ENCODE assay signal across 8 cellular contexts in the genomic region with DNA sequence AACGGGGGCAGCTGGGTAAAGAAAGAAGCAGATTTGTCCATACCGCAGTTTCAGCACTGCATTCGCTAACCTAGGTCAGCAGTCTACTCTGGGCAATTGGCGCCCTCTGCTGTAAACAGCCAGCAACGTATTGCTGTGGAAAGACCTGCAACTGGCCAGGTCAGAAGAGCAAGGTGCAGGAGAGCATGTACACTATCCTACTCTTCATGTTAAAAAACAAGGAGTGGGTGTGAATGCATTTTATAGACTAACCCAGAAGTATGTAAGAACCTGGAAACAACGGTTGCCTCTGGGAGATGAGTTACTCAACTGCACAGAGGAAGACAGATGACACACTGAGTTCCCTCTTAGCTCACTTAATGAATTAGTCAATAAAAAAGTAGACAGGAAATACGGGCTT. TPM values are rescaled to one million over a fixed set of nuclear protein-coding genes. Genes with fewer than 3 reads are reported as not detected.
DNase-seq lines count a peak whose midpoint lies in the region; ATAC-seq and TF ChIP-seq lines count a peak whose summit lies in the region.

No MANE protein-coding gene starts in this region.

- H2AFZ ChIP-seq in Karpas-422 (ENCODE audit: low read length) = no peak overlapping the region

- H3K27me3 ChIP-seq in Karpas-422 (ENCODE audit: low read length) (no peaks in the 10 kb centered on the region), SJSA1 (replicated peaks) (no peaks in the 10 kb centered on the region), uterus (no peaks in the 10 kb centered on the region)

- H3K9me3 Mint-ChIP-seq in progenitor cell of endocrine pancreas (ENCODE audit: low read depth) = no peaks in the 10 kb centered on the region

- no peak overlapping the region for H3K9ac ChIP-seq in Karpas-422 (ENCODE audit: low read length)

- H3K4me1 ChIP-seq in Karpas-422 (ENCODE audit: low read length) = peaks cover 15% of the 10 kb centered on the region
- peaks cover 3% of the 10 kb centered on the region for H3K4me1 ChIP-seq in SJSA1 (replicated peaks)
- peaks cover 0 to 7% of the 10 kb centered on the region in 2 donors for H3K4me1 ChIP-seq in uterus

- no peak overlapping the region for H3K27ac Mint-ChIP-seq in progenitor cell of endocrine pancreas

- no peaks in the 10 kb centered on the region for H3K9me2 ChIP-seq in Karpas-422 (replicated peaks; ENCODE audit: insufficient read depth, low read length)

- H3K79me2 ChIP-seq in Karpas-422 (ENCODE audit: low read length) = peaks cover 72% of the 10 kb centered on the region

- in situ Hi-C loops in G401 (cut with HindIII; ENCODE audit: low sequenced_read_pairs) = no loop called here

- DNase-seq in G401 (ENCODE audit: low spot score) = peak; percentile 80
- DNase-seq in Karpas-422 = peak; percentile 81
- peak; percentile 35 to 55 for DNase-seq in SJSA1 (ENCODE audit: low read depth in 1 of 2, low spot score in 2 of 2)
- DNase-seq in activated naive CD4-positive, alpha-beta T cell treated with Interleukin-2 at 50 U/mL for 16 hours = peak; percentile 75
- DNase-seq in glomerular visceral epithelial cell (ENCODE audit: extremely low spot score) = peak; percentile 74
- DNase-seq in progenitor cell of endocrine pancreas (ENCODE audit: low spot score, unreplicated experiment) = peak; percentile 52
- DNase-seq in uterus = peak; percentile 29 to 30

- no peak overlapping the region for H3K27ac ChIP-seq in Karpas-422 (ENCODE audit: low read length)
- H3K27ac ChIP-seq in SJSA1 = no peak overlapping the region
- no peak overlapping the region for H3K27ac ChIP-seq in uterus

- TF ChIP-seq POLR2A in uterus (IDR thresholded peaks at IDR 0.05) = no peak

- no peak overlapping the region for H3K4me3 ChIP-seq in Karpas-422 (ENCODE audit: low read length)
- H3K4me3 ChIP-seq in SJSA1 = no peak overlapping the region
- no peak overlapping the region for H3K4me3 ChIP-seq in uterus

- no peaks in the 10 kb centered on the region for H3K27me3 Mint-ChIP-seq in progenitor cell of endocrine pancreas

- intact Hi-C loops in uterus (cut with DNase I; ENCODE audit: low total_unique reads) = no loop called here

- ATAC-seq in GM21825 (IDR thresholded peaks at IDR 0.05; ENCODE audit: unreplicated experiment) = peak; percentile 92

- no peak overlapping the region for H3K4me3 Mint-ChIP-seq in progenitor cell of endocrine pancreas (ENCODE audit: low read depth)

- no peaks in the 10 kb centered on the region; the same call in 1 of the 2 replicates for H4K20me1 ChIP-seq in Karpas-422 (ENCODE audit: insufficient read depth, low read depth, low read length)

- no peaks in the 10 kb centered on the region for H3K9me3 ChIP-seq in Karpas-422 (ENCODE audit: low read length)
- H3K9me3 ChIP-seq in SJSA1 (replicated peaks) = no peaks in the 10 kb centered on the region
- no peaks in the 10 kb centered on the region for H3K9me3 ChIP-seq in uterus

- H3K36me3 Mint-ChIP-seq in progenitor cell of endocrine pancreas (ENCODE audit: insufficient read depth) = peaks cover 11% of the 10 kb centered on the region

- no peak overlapping the region for H3K4me2 ChIP-seq in Karpas-422 (ENCODE audit: low read depth, low read length, poor library complexity, severe bottlenecking)

- TF ChIP-seq CTCF in progenitor cell of endocrine pancreas (IDR thresholded peaks at IDR 0.05; ENCODE audit: unreplicated experiment) = peak; percentile 90
- TF ChIP-seq CTCF in uterus (IDR thresholded peaks at IDR 0.05) = peak; percentile 35 to 56 (median 40)

- H3K36me3 ChIP-seq in Karpas-422 (ENCODE audit: insufficient read depth, low read length) (peaks cover 40% of the 10 kb centered on the region), SJSA1 (peaks cover 41% of the 10 kb centered on the region), uterus (no peaks in the 10 kb centered on the region)

- peaks cover 8% of the 10 kb centered on the region for H3K4me1 Mint-ChIP-seq in progenitor cell of endocrine pancreas (ENCODE audit: low read depth)

RNA-seq across cellular contexts. Expression of a gene that starts 6.2 kb away (rescaled TPM):
- 76.7 and 85.7 TPM in 2 replicates for total RNA-seq in G401 (2014; rRNA removed; shearing (Covaris generic))
- total RNA-seq in Karpas-422 (2014; rRNA removed; shearing (Covaris generic); ENCODE audit: low replicate concordance) = 59.5 and 98.4 TPM in 2 replicates
- total RNA-seq in SJSA1 (2014; rRNA removed; shearing (Covaris generic)) = 57.4 and 97.1 TPM in 2 replicates
- total RNA-seq in progenitor cell of endocrine pancreas = 59.8 and 62.5 TPM in 2 replicates
- 10 to 100 TPM in 3 of 4 donors, 1 to 10 TPM in 1; 7.2 to 50.3 (median 28.6) TPM for total RNA-seq in uterus

RNA-seq across cellular contexts. Expression of a gene that starts 44.2 kb away (rescaled TPM):
- total RNA-seq in G401 (2014; rRNA removed; shearing (Covaris generic)) = 9.6 and 19.3 TPM in 2 replicates
- 9.5 and 15.0 TPM in 2 replicates for total RNA-seq in Karpas-422 (2014; rRNA removed; shearing (Covaris generic); ENCODE audit: low replicate concordance)
- total RNA-seq in SJSA1 (2014; rRNA removed; shearing (Covaris generic)) = 8.2 and 8.9 TPM in 2 replicates
- total RNA-seq in progenitor cell of endocrine pancreas (32.9 and 34.8 TPM in 2 replicates), uterus (10 to 100 TPM; 13.3 to 38.4 (median 23.7) TPM)

RNA-seq across cellular contexts. Expression of a gene that starts 50.2 kb away (rescaled TPM):
- 4.5 and 6.9 TPM in 2 replicates for total RNA-seq in G401 (2014; rRNA removed; shearing (Covaris generic))
- total RNA-seq in Karpas-422 (2014; rRNA removed; shearing (Covaris generic); ENCODE audit: low replicate concordance) = 3.8 and 7.1 TPM in 2 replicates
- total RNA-seq in SJSA1 (2014; rRNA removed; shearing (Covaris generic)) = 4.2 and 4.8 TPM in 2 replicates
- total RNA-seq in progenitor cell of endocrine pancreas (5.7 and 6.5 TPM in 2 replicates), uterus (10 to 100 TPM in 2 of 4 donors, 1 to 10 TPM in 2; 5.9 to 20.2 (median 8.7) TPM)

Comparison
In these comparisons a context has a peak if more than half of its experiments do, and no peak if none do; other contexts are left out.
1. DNase-seq: peak in every context shown above with its lines; median percentile 81 in Karpas-422; 80 in G401; 75 in activated naive CD4-positive, alpha-beta T cell treated with Interleukin-2 at 50 U/mL for 16 hours; 74 in glomerular visceral epithelial cell; 52 in progenitor cell of endocrine pancreas; 45 in SJSA1; 30 in uterus.